16 cellular contexts compared by ENCODE assay signal in genomic region chr7:156029460-156030007, GRCh38.
DNase-seq lines count a peak whose midpoint lies in the region; ATAC-seq and TF ChIP-seq lines count a peak whose summit lies in the region.
"Had no signal": no experiment of that assay in that cellular context is flagged by ENCODE, and none has a peak within 500 bp of the region (broad histone marks: within the 10 kb centered on the region; RNA-seq: fewer than 3 reads in every experiment).

No MANE protein-coding gene starts in this region.

- H3K27ac Mint-ChIP-seq in stimulated activated naive CD8-positive, alpha-beta T cell treated with anti-CD3 and anti-CD28 coated beads, Interleukin-15, amount 100 ng/mL, for 72 hours, result peak overlapping the region in 1 of 2 donors; percentile 52
- peak overlapping the region; percentile 69 for H3K27ac Mint-ChIP-seq in T-helper 17 cell
- peak overlapping the region; percentile 37 for H3K27ac Mint-ChIP-seq in nephron progenitor cell
- H3K27ac Mint-ChIP-seq in type B pancreatic cell, result no peak overlapping the region
- H3K27ac Mint-ChIP-seq: CD4-positive, alpha-beta T cell; GM23338; HFFc6 had no signal

- peaks cover 4 to 13% of the 10 kb centered on the region in 2 donors for H3K9me3 Mint-ChIP-seq in stimulated activated naive CD8-positive, alpha-beta T cell treated with anti-CD3 and anti-CD28 coated beads, Interleukin-15, amount 100 ng/mL, for 72 hours
- H3K9me3 Mint-ChIP-seq in nephron progenitor cell (peaks cover 8% of the 10 kb centered on the region), type B pancreatic cell (peaks cover 4% of the 10 kb centered on the region)

- H3K4me1 Mint-ChIP-seq in stimulated activated naive CD8-positive, alpha-beta T cell treated with anti-CD3 and anti-CD28 coated beads, Interleukin-15, amount 100 ng/mL, for 72 hours, result peaks cover 5% of the 10 kb centered on the region
- H3K4me1 Mint-ChIP-seq in T-helper 17 cell (peaks cover 3% of the 10 kb centered on the region), nephron progenitor cell (peaks cover 26% of the 10 kb centered on the region), type B pancreatic cell (ENCODE audit: unreplicated experiment) (peaks cover 18% of the 10 kb centered on the region)
- H3K4me1 Mint-ChIP-seq: GM23338 had no signal

- peak; percentile 23 for ATAC-seq in stimulated activated naive CD8-positive, alpha-beta T cell treated with anti-CD3 and anti-CD28 coated beads, Interleukin-15, Interleukin-2, amounts not matched to agents 100 U/mL and 50 U/mL, for 24 hours
- no peak for ATAC-seq in stimulated activated naive CD8-positive, alpha-beta T cell treated with anti-CD3 and anti-CD28 coated beads, Interleukin-15, amount 100 ng/mL, for 72 hours
- ATAC-seq in T-helper 17 cell, result no peak
- no peak for ATAC-seq in HG02870 (IDR thresholded peaks at IDR 0.05; ENCODE audit: unreplicated experiment)
- ATAC-seq in HG03378 (IDR thresholded peaks at IDR 0.05; ENCODE audit: unreplicated experiment), result no peak
- ATAC-seq: K562 had no signal

- no peak for DNase-seq in stimulated activated naive CD8-positive, alpha-beta T cell treated with anti-CD3 and anti-CD28 coated beads, Interleukin-15, Interleukin-2, amounts not matched to agents 100 U/mL and 50 U/mL, for 24 hours
- DNase-seq in stimulated activated naive CD8-positive, alpha-beta T cell treated with anti-CD3 and anti-CD28 coated beads, Interleukin-15, amount 100 ng/mL, for 72 hours, result no peak
- DNase-seq in T-helper 17 cell, result no peak
- no peak for DNase-seq in nephron progenitor cell
- peak; percentile 34 for DNase-seq in type B pancreatic cell (ENCODE audit: extremely low spot score, unreplicated experiment)
- no peak for DNase-seq in HT-29 (ENCODE audit: low spot score)
- DNase-seq: 8988T; CD4-positive, alpha-beta T cell; DMS153; DMS79; HFFc6; IMR-90 had no signal

- peaks cover 3% of the 10 kb centered on the region for H3K36me3 Mint-ChIP-seq in T-helper 17 cell (ENCODE audit: low read depth)
- H3K36me3 Mint-ChIP-seq in nephron progenitor cell (ENCODE audit: low read depth), result no peaks in the 10 kb centered on the region
- no peaks in the 10 kb centered on the region for H3K36me3 Mint-ChIP-seq in type B pancreatic cell

- no peak overlapping the region for H3K4me3 Mint-ChIP-seq in stimulated activated naive CD8-positive, alpha-beta T cell treated with anti-CD3 and anti-CD28 coated beads, Interleukin-15, amount 100 ng/mL, for 72 hours
- H3K4me3 Mint-ChIP-seq in T-helper 17 cell, result no peak overlapping the region
- H3K4me3 Mint-ChIP-seq in nephron progenitor cell, result no peak overlapping the region
- H3K4me3 Mint-ChIP-seq in type B pancreatic cell, result no peak overlapping the region
- H3K4me3 Mint-ChIP-seq: CD4-positive, alpha-beta T cell; GM23338; HFFc6 had no signal

- no peak for TF ChIP-seq CTCF in nephron progenitor cell (IDR thresholded peaks at IDR 0.05)
- TF ChIP-seq CTCF in type B pancreatic cell (conservative IDR thresholded peaks at IDR 0.05), result no peak

- H3K27me3 Mint-ChIP-seq in stimulated activated naive CD8-positive, alpha-beta T cell treated with anti-CD3 and anti-CD28 coated beads, Interleukin-15, amount 100 ng/mL, for 72 hours, result peaks cover 11% of the 10 kb centered on the region
- H3K27me3 Mint-ChIP-seq in T-helper 17 cell, result peaks cover 21% of the 10 kb centered on the region
- H3K27me3 Mint-ChIP-seq in nephron progenitor cell (ENCODE audit: low read depth, poor library complexity), result peaks cover 5% of the 10 kb centered on the region
- H3K27me3 Mint-ChIP-seq in type B pancreatic cell, result peaks cover 20% of the 10 kb centered on the region
- H3K27me3 Mint-ChIP-seq: CD4-positive, alpha-beta T cell had no signal

- no peaks in the 10 kb centered on the region for H3K9me3 ChIP-seq in T-helper 17 cell (ENCODE audit: control insufficient read depth, low read length, poor library complexity, severe bottlenecking)
